Comparison of ENCODE assay signal across 9 cellular contexts in genomic region chr12:26845057-26845666, GRCh38. TPM values are rescaled to one million over a fixed set of nuclear protein-coding genes. Genes with fewer than 3 reads are reported as not detected.
DNase-seq lines count a peak whose midpoint lies in the region; TF ChIP-seq lines count a peak whose summit lies in the region.
"Had no signal": no experiment of that assay in that cellular context is flagged by ENCODE, and none has a peak within 500 bp of the region (broad histone marks: within the 10 kb centered on the region; RNA-seq: fewer than 3 reads in every experiment).

No MANE protein-coding gene starts in this region.

- no peaks in the 10 kb centered on the region for H3K4me1 Mint-ChIP-seq in endodermal cell
- H3K4me1 Mint-ChIP-seq in mesothelial cell of epicardium: peaks cover 16% of the 10 kb centered on the region
- peaks cover 11% of the 10 kb centered on the region for H3K4me1 Mint-ChIP-seq in activated T-cell treated with anti-CD3 and anti-CD28 coated beads, Interleukin-2, amount 50 U/mL, for 24 hours (ENCODE audit: low read depth)

- H3K4me2 ChIP-seq in OCI-LY7 (ENCODE audit: low read length): peak overlapping the region; percentile 90

- no peak overlapping the region for H3K4me3 Mint-ChIP-seq in endodermal cell
- H3K4me3 Mint-ChIP-seq in mesothelial cell of epicardium: no peak overlapping the region
- H3K4me3 Mint-ChIP-seq in activated T-cell treated with anti-CD3 and anti-CD28 coated beads, Interleukin-2, amount 50 U/mL, for 24 hours: no peak overlapping the region
- H3K4me3 Mint-ChIP-seq: activated naive CD4-positive, alpha-beta T cell treated with anti-CD3 and anti-CD28 coated beads, Interleukin-2, amount 50 U/mL, for 24 hours had no signal

- TF ChIP-seq CTCF in OCI-LY7 (conservative IDR thresholded peaks at IDR 0.05; ENCODE audit: low read length) (peak; percentile 71), endodermal cell (conservative IDR thresholded peaks at IDR 0.05) (peak; percentile 100), mesothelial cell of epicardium (IDR thresholded peaks at IDR 0.05; ENCODE audit: unreplicated experiment) (peak; percentile 81)

- H3K27ac ChIP-seq in OCI-LY7 (ENCODE audit: low read depth, low read length, poor library complexity, severe bottlenecking) (peak overlapping the region; percentile 96), endodermal cell (ENCODE audit: low read depth, low read length) (no peak overlapping the region)

- H3K27me3 Mint-ChIP-seq in endodermal cell (ENCODE audit: insufficient read depth) (no peaks in the 10 kb centered on the region), mesothelial cell of epicardium (ENCODE audit: low read depth) (no peaks in the 10 kb centered on the region)
- peaks cover 17% of the 10 kb centered on the region for H3K27me3 Mint-ChIP-seq in activated T-cell treated with anti-CD3 and anti-CD28 coated beads, Interleukin-2, amount 50 U/mL, for 24 hours

- CTCF ChIA-PET in OCI-LY7 (lab: Charles Lee; ENCODE audit: unreplicated experiment): no interaction called here

- H3K9me3 ChIP-seq in OCI-LY7 (ENCODE audit: low read length): no peaks in the 10 kb centered on the region; the same call in 1 of the 2 replicates
- H3K9me3 ChIP-seq in endodermal cell (ENCODE audit: control insufficient read depth, low read length): no peaks in the 10 kb centered on the region

- H3K9ac ChIP-seq in endodermal cell (ENCODE audit: extremely low read depth, low read length, poor library complexity, severe bottlenecking): no peak overlapping the region

- H3K36me3 Mint-ChIP-seq in endodermal cell (ENCODE audit: low read depth) (no peaks in the 10 kb centered on the region), mesothelial cell of epicardium (no peaks in the 10 kb centered on the region)
- no peaks in the 10 kb centered on the region for H3K36me3 Mint-ChIP-seq in activated T-cell treated with anti-CD3 and anti-CD28 coated beads, Interleukin-2, amount 50 U/mL, for 24 hours (ENCODE audit: low read depth)
- H3K36me3 Mint-ChIP-seq: activated naive CD4-positive, alpha-beta T cell treated with anti-CD3 and anti-CD28 coated beads, Interleukin-2, amount 50 U/mL, for 24 hours had no signal

- H2AFZ ChIP-seq in OCI-LY7 (ENCODE audit: low read length): no peak overlapping the region

- POLR2A ChIA-PET in OCI-LY7 (lab: Charles Lee): interaction anchor here (0.9 to 3.5 kb wide), 5 partner anchors 12 to 167 kb away, joined by 3 to 38 read pairs (median 3); partner anchors contain the start of gene ITPR2

- no peaks in the 10 kb centered on the region for H3K27me3 ChIP-seq in endodermal cell (ENCODE audit: control insufficient read depth, insufficient read depth, low read length, poor library complexity, severe bottlenecking)

- H3K79me2 ChIP-seq in OCI-LY7 (ENCODE audit: insufficient read depth, low read depth, low read length): no peaks in the 10 kb centered on the region

- H3K4me3 ChIP-seq in OCI-LY7 (ENCODE audit: low read depth, low read length, poor library complexity, severe bottlenecking): no peak overlapping the region
- H3K4me3 ChIP-seq in endodermal cell (ENCODE audit: low read length): no peak overlapping the region

- H3K9me3 Mint-ChIP-seq in endodermal cell (peaks cover under 1% of the 10 kb centered on the region), mesothelial cell of epicardium (no peaks in the 10 kb centered on the region)
- no peaks in the 10 kb centered on the region for H3K9me3 Mint-ChIP-seq in activated T-cell treated with anti-CD3 and anti-CD28 coated beads, Interleukin-2, amount 50 U/mL, for 24 hours
- H3K9me3 Mint-ChIP-seq: activated naive CD4-positive, alpha-beta T cell treated with anti-CD3 and anti-CD28 coated beads, Interleukin-2, amount 50 U/mL, for 24 hours had no signal

- peaks cover 73% of the 10 kb centered on the region for H3K4me1 ChIP-seq in OCI-LY7 (ENCODE audit: insufficient read depth, low read length, poor library complexity, severe bottlenecking)
- no peaks in the 10 kb centered on the region for H3K4me1 ChIP-seq in endodermal cell (ENCODE audit: control insufficient read depth, insufficient read depth, low read length)

- peak; percentile 11 for DNase-seq in activated T-cell treated with anti-CD3 and anti-CD28 coated beads for 1 hour (ENCODE audit: low read depth)
- DNase-seq in activated T-cell treated with anti-CD3 and anti-CD28 coated beads for 4 hours: no peak
- DNase-seq in OCI-LY7 (ENCODE audit: low spot score): no peak
- peak; percentile 91 for DNase-seq in endodermal cell
- peak in 1 of 2 experiments; percentile 51 for DNase-seq in mesothelial cell of epicardium (ENCODE audit: low spot score in 2 of 2, unreplicated experiment in 2 of 2)
- DNase-seq in cerebellum (ENCODE audit: low spot score): no peak
- DNase-seq in activated T-cell treated with anti-CD3 and anti-CD28 coated beads, Interleukin-2, amount 50 U/mL, for 24 hours: no peak
- no peak for DNase-seq in central memory CD4-positive, alpha-beta T cell

- BruUV-seq in OCI-LY7 (replicated peaks; lab: Mats Ljungman, UMichigan): no TSS peak

- H4K20me1 ChIP-seq in OCI-LY7 (ENCODE audit: insufficient read depth, low read length): no peaks in the 10 kb centered on the region

- H3K9me2 ChIP-seq in OCI-LY7 (ENCODE audit: insufficient read depth, low read length): no peaks in the 10 kb centered on the region

- H3K36me3 ChIP-seq in OCI-LY7 (ENCODE audit: insufficient read depth, low read length): no peaks in the 10 kb centered on the region
- H3K36me3 ChIP-seq in endodermal cell (ENCODE audit: control insufficient read depth, insufficient read depth, low read length): no peaks in the 10 kb centered on the region

- H3K27ac Mint-ChIP-seq in endodermal cell: no peak overlapping the region
- peak overlapping the region; percentile 34 for H3K27ac Mint-ChIP-seq in mesothelial cell of epicardium
- H3K27ac Mint-ChIP-seq in activated T-cell treated with anti-CD3 and anti-CD28 coated beads, Interleukin-2, amount 50 U/mL, for 24 hours: no peak overlapping the region
- H3K27ac Mint-ChIP-seq: activated naive CD4-positive, alpha-beta T cell treated with anti-CD3 and anti-CD28 coated beads, Interleukin-2, amount 50 U/mL, for 24 hours had no signal

- intact Hi-C loops in OCI-LY7 (cut with micrococcal nuclease; ENCODE audit: unreplicated experiment): loop anchor here (5.0 kb wide), 1 partner anchor 92 kb away; the partner anchor contains the start of genes FGFR1OP2 and INTS13

- WGBS in endodermal cell (ENCODE audit: insufficient coverage in 1 of 2, insufficient read length in 1 of 2), 2 experiments: 45 to 84% methylated on average over 3 to 11 of the region's 11 CpGs

RNA-seq across cellular contexts. Expression of gene ITPR2, which starts 12.2 kb away (rescaled TPM):
- 25.6 and 33.7 TPM in 2 replicates for total RNA-seq in OCI-LY7 (2014; rRNA removed; shearing (Covaris generic))
- total RNA-seq in OCI-LY7 (2022) (44.7 and 56.6 TPM in 2 replicates), endodermal cell (10 to 100 TPM; 14.8 to 74.4 TPM), mesothelial cell of epicardium (54.3 to 63.9 TPM (median 62.3 TPM) in 3 replicates), cerebellum (38.6 TPM)
- 1.6 TPM for polyA plus RNA-seq in endodermal cell (2013, experiment 1 of 2)
- polyA plus RNA-seq in endodermal cell (2013, experiment 2 of 2): 1.5 TPM

Comparison
In these comparisons a context has a peak if more than half of its experiments do, and no peak if none do; other contexts are left out.
1. DNase-seq: peak in activated T-cell treated with anti-CD3 and anti-CD28 coated beads for 1 hour (single experiment) and endodermal cell (single experiment); none in activated T-cell treated with anti-CD3 and anti-CD28 coated beads for 4 hours (single experiment), OCI-LY7 (single experiment), cerebellum (single experiment), activated T-cell treated with anti-CD3 and anti-CD28 coated beads, Interleukin-2, amount 50 U/mL, for 24 hours (single experiment) and central memory CD4-positive, alpha-beta T cell (single experiment).
2. Peak in every context shown above with its lines, with median percentiles within 50 percentile points of each other: CTCF ChIP-seq.